ENCODE assay signal across 1 cellular context in genomic region chr1:2046225-2046917, GRCh38.
TF ChIP-seq lines count a peak whose summit lies in the region.

No MANE protein-coding gene starts in this region.

TF ChIP-seq in IMR-90, 13 proteins besides CTCF, POLR2A, EP300 and RAD21:
- TF ChIP-seq CHD1 (IDR thresholded peaks at IDR 0.05; ENCODE audit: low read depth, low read length) (no peak), MAFK (IDR thresholded peaks at IDR 0.05; ENCODE audit: low read depth, low read length) (no peak)
